Comparison of ENCODE assay signal across 8 cellular contexts in the genomic region with DNA sequence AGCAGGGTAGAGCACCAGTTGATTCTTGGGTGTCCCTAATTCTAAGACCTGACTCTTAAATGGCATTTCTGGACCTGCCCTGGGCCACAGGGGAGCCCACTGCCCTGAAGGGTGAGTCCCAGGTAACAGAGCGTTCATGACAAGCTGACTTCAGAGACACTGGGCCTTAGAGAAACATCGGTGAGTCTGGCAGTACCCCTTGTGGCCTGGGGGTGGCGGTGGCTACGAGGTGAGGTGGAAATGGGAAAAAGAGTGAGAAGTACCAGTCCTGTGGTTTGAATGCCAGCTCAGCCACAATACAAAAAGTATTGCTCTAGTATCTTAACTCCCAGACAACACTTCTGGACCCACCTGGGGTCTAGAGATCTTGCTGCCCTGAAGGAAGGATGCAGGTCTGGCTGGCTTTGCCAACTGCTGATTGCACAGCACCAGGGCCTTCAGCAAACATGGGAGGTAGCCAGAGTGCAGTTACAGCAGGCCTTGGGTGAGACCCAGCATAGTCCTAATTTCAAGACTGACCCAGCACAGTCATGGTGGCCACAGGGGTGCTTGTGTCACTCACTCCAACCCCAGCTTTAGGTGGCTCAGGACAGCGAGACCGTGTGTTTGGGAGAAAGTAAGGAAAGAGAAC. TPM values are rescaled to one million over a fixed set of nuclear protein-coding genes. Genes with fewer than 3 reads are reported as not detected.
DNase-seq lines count a peak whose midpoint lies in the region; ATAC-seq and TF ChIP-seq lines count a peak whose summit lies in the region.

No MANE protein-coding gene starts in this region.

- DNase-seq in GM06990 (ENCODE audit: extremely low read depth, insufficient read length): peak; percentile 58
- peak; percentile 89 for DNase-seq in GM23338 (ENCODE audit: low spot score)
- DNase-seq in LHCN-M2 (ENCODE audit: low read depth): peak; percentile 46
- peak; percentile 55 to 56 for DNase-seq in activated CD4-positive, alpha-beta T cell treated with anti-CD3 and anti-CD28 coated beads for 24 hours (ENCODE audit: low read depth in 2 of 2)
- peak; percentile 27 to 63 for DNase-seq in dermis microvascular lymphatic vessel endothelial cell (ENCODE audit: low read depth in 2 of 2)
- peak; percentile 71 for DNase-seq in natural killer cell
- DNase-seq in transverse colon: peak; percentile 76
- DNase-seq in NCI-H2196 treated with DMSO at 0.1 percent for 48 hours (lab: John Stamatoyannopoulos, UW; ENCODE audit: unreplicated experiment): no peak

- no peaks in the 10 kb centered on the region for H3K9me3 ChIP-seq in transverse colon

- peaks cover 33% of the 10 kb centered on the region for H4K20me1 ChIP-seq in GM23338 (replicated peaks; ENCODE audit: insufficient read depth)

- H3K4me1 ChIP-seq in GM23338 (ENCODE audit: insufficient read depth) (peaks cover 33% of the 10 kb centered on the region), transverse colon (peaks cover 4 to 29% (median 17%) of the 10 kb centered on the region in 4 donors)

- H3K27ac ChIP-seq in GM23338 (ENCODE audit: low read depth): peak overlapping the region; percentile 57
- H3K27ac ChIP-seq in transverse colon: peak overlapping the region in 1 of 4 donors; percentile 9

- no peaks in the 10 kb centered on the region for H3K9me2 ChIP-seq in GM23338 (ENCODE audit: insufficient read depth)

- peaks cover 40% of the 10 kb centered on the region for H3K4me1 Mint-ChIP-seq in GM23338
- peaks cover 59 to 61% of the 10 kb centered on the region in 2 donors for H3K4me1 Mint-ChIP-seq in natural killer cell

- intact Hi-C loops in natural killer cell (cut with micrococcal nuclease) (loop anchor here (1.0 kb wide), 3 partner anchors 44 to 367 kb away; a partner anchor contains a TSS), transverse colon (cut with DNase I; ENCODE audit: low total_unique reads) (no loop called here)

- in situ Hi-C loops in transverse colon (cut with MboI; ENCODE audit: low pct_ligation_motif_present in 1 of 4, low pct_unique_long_range_greater_than_20kb in 1 of 4, low sequenced_read_pairs in 3 of 4): loop anchor here in 1 of 4 donors (25.0 kb wide), 1 partner anchor 236 kb away; no protein-coding TSS in a partner anchor

- no peak overlapping the region for H3K4me3 ChIP-seq in GM06990 (replicated peaks; ENCODE audit: low read depth, low read length)
- H3K4me3 ChIP-seq in GM23338: no peak overlapping the region
- no peak overlapping the region for H3K4me3 ChIP-seq in transverse colon

- peak; percentile 90 for TF ChIP-seq CTCF in GM06990 (IDR thresholded peaks at IDR 0.05; ENCODE audit: insufficient read depth, low read length, poor library complexity, severe bottlenecking)
- TF ChIP-seq CTCF in GM23338 (conservative IDR thresholded peaks at IDR 0.05; ENCODE audit: low read depth in 2 of 2): peak; percentile 68 to 84
- TF ChIP-seq CTCF in natural killer cell (IDR thresholded peaks at IDR 0.05): peak; percentile 74
- peak; percentile 61 to 85 (median 77) for TF ChIP-seq CTCF in transverse colon (IDR thresholded peaks at IDR 0.05)

- no peaks in the 10 kb centered on the region for H3K9me3 Mint-ChIP-seq in GM23338
- H3K9me3 Mint-ChIP-seq in natural killer cell: no peaks in the 10 kb centered on the region

- 0 out of 2 replicates have a peak, but pooled peaks cover 3% of the 10 kb centered on the region for H3F3A ChIP-seq in GM23338 (replicated peaks; ENCODE audit: low read depth)

- ATAC-seq in GM23338 (peak; percentile 92), natural killer cell (peak; percentile 90 to 95 (median 94))

- H3K4me3 Mint-ChIP-seq in GM23338: no peak overlapping the region
- no peak overlapping the region for H3K4me3 Mint-ChIP-seq in natural killer cell

- no peak for TF ChIP-seq EP300 in transverse colon (IDR thresholded peaks at IDR 0.05; ENCODE audit: low read depth)

- H3K27me3 Mint-ChIP-seq in GM23338 (ENCODE audit: insufficient read depth, low read depth, poor library complexity) (peaks cover 9% of the 10 kb centered on the region), natural killer cell (ENCODE audit: low read depth in 2 of 2) (no peaks in the 10 kb centered on the region)

- H3K36me3 ChIP-seq in GM06990 (ENCODE audit: control insufficient read depth, insufficient read depth, low read length) (no peaks in the 10 kb centered on the region), GM23338 (ENCODE audit: insufficient read depth) (no peaks in the 10 kb centered on the region), transverse colon (no peaks in the 10 kb centered on the region)

- H3K27ac Mint-ChIP-seq in GM23338 (no peak overlapping the region), natural killer cell (peak overlapping the region; percentile 74 to 88)

- peaks cover 3% of the 10 kb centered on the region; the same call in 1 of the 3 replicates for H3K36me3 Mint-ChIP-seq in GM23338 (ENCODE audit: low read depth)
- H3K36me3 Mint-ChIP-seq in natural killer cell: no peaks in the 10 kb centered on the region

- TF ChIP-seq POLR2A in transverse colon (IDR thresholded peaks at IDR 0.05): no peak

- H2AFZ ChIP-seq in GM23338: no peak overlapping the region

- H3K79me2 ChIP-seq in GM23338 (replicated peaks; ENCODE audit: insufficient read depth): peaks cover 100% of the 10 kb centered on the region

- no peak overlapping the region for H3K4me2 ChIP-seq in GM23338

- no peaks in the 10 kb centered on the region for H3K27me3 ChIP-seq in GM06990 (replicated peaks; ENCODE audit: control insufficient read depth, insufficient read depth, low read length)
- H3K27me3 ChIP-seq in GM23338 (ENCODE audit: insufficient read depth): no peaks in the 10 kb centered on the region
- H3K27me3 ChIP-seq in transverse colon: no peaks in the 10 kb centered on the region

- WGBS in transverse colon (ENCODE audit: low coverage in 1 of 2), 2 donors: 62% methylated on average over 6 of the region's 6 CpGs; no CpG with 5 or more reads in 1 of the 2 donors

TF ChIP-seq in GM23338, 12 proteins besides CTCF, POLR2A, EP300 and RAD21 (continues in another document):
- TF ChIP-seq ZNF331 (CRISPR knock-in tag; IDR thresholded peaks at IDR 0.05; ENCODE audit: low read depth) (no peak), JUNB (IDR thresholded peaks at IDR 0.05; ENCODE audit: unreplicated experiment) (no peak), EZH2 (IDR thresholded peaks at IDR 0.05; ENCODE audit: low read depth, unreplicated experiment) (no peak), ZNF114 (CRISPR knock-in tag; IDR thresholded peaks at IDR 0.05) (no peak), NANOG (IDR thresholded peaks at IDR 0.05; ENCODE audit: borderline replicate concordance) (no peak)
- TF ChIP-seq, protein P1, sequence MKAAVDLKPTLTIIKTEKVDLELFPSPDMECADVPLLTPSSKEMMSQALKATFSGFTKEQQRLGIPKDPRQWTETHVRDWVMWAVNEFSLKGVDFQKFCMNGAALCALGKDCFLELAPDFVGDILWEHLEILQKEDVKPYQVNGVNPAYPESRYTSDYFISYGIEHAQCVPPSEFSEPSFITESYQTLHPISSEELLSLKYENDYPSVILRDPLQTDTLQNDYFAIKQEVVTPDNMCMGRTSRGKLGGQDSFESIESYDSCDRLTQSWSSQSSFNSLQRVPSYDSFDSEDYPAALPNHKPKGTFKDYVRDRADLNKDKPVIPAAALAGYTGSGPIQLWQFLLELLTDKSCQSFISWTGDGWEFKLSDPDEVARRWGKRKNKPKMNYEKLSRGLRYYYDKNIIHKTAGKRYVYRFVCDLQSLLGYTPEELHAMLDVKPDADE (IDR thresholded peaks at IDR 0.05): no peak
- TF ChIP-seq, protein P2, sequence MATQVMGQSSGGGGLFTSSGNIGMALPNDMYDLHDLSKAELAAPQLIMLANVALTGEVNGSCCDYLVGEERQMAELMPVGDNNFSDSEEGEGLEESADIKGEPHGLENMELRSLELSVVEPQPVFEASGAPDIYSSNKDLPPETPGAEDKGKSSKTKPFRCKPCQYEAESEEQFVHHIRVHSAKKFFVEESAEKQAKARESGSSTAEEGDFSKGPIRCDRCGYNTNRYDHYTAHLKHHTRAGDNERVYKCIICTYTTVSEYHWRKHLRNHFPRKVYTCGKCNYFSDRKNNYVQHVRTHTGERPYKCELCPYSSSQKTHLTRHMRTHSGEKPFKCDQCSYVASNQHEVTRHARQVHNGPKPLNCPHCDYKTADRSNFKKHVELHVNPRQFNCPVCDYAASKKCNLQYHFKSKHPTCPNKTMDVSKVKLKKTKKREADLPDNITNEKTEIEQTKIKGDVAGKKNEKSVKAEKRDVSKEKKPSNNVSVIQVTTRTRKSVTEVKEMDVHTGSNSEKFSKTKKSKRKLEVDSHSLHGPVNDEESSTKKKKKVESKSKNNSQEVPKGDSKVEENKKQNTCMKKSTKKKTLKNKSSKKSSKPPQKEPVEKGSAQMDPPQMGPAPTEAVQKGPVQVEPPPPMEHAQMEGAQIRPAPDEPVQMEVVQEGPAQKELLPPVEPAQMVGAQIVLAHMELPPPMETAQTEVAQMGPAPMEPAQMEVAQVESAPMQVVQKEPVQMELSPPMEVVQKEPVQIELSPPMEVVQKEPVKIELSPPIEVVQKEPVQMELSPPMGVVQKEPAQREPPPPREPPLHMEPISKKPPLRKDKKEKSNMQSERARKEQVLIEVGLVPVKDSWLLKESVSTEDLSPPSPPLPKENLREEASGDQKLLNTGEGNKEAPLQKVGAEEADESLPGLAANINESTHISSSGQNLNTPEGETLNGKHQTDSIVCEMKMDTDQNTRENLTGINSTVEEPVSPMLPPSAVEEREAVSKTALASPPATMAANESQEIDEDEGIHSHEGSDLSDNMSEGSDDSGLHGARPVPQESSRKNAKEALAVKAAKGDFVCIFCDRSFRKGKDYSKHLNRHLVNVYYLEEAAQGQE (IDR thresholded peaks at IDR 0.05; ENCODE audit: unreplicated experiment): no peak

RNA-seq across cellular contexts. Expression of a gene that starts 44.5 kb away (rescaled TPM):
- total RNA-seq in GM23338 (2014; rRNA removed; shearing (Covaris generic)): 115 and 157 TPM in 2 replicates
- polyA plus RNA-seq in GM23338 (2016; fragmentation: Nextera tagmentation; extraction: Ambion mirVana): 68.1 and 81.8 TPM in 2 replicates
- 73.7 and 75.2 TPM in 2 replicates for total RNA-seq in LHCN-M2 (2014; rRNA removed)
- 17.7 TPM for polyA plus RNA-seq in LHCN-M2 (2012)
- total RNA-seq in dermis microvascular lymphatic vessel endothelial cell: 75.5 and 86.6 TPM in 2 replicates
- total RNA-seq in natural killer cell: 100 to 1,000 TPM; 184 to 204 (median 199) TPM
- total RNA-seq in transverse colon: 100 to 1,000 TPM; 103 to 181 (median 115) TPM
